Comparison of ENCODE assay signal across 22 cellular contexts in the genomic region with DNA sequence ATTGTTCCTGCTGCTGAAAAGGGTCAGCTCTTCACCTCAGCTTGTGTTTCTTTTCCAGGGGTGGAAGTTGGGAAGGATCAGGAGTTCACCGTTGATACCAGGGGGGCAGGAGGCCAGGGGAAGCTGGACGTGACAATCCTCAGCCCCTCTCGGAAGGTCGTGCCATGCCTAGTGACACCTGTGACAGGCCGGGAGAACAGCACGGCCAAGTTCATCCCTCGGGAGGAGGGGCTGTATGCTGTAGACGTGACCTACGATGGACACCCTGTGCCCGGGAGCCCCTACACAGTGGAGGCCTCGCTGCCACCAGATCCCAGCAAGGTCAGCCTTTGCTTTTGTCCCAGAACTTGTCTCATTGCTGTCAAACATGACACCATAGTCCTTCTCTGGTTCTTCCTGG.
"Had no signal": no experiment of that assay in that cellular context is flagged by ENCODE, and none has a peak within 500 bp of the region (broad histone marks: within the 10 kb centered on the region; RNA-seq: fewer than 3 reads in every experiment).

No MANE protein-coding gene starts in this region.

- H3K9me3 Mint-ChIP-seq: activated CD4-positive, alpha-beta memory T cell treated with anti-CD3 and anti-CD28 coated beads, Interleukin-2, amount 10 ng/mL, durations not matched to agents 7 days and 5 days; activated naive CD4-positive, alpha-beta T cell treated with anti-CD3 and anti-CD28 coated beads for 36 hours; activated T-cell treated with anti-CD3 and anti-CD28 coated beads, Interleukin-2, amount 50 U/mL, for 72 hours; mesothelial cell of epicardium; naive thymus-derived CD8-positive, alpha-beta T cell; stimulated activated effector memory CD8-positive, alpha-beta T cell treated with anti-CD3 and anti-CD28 coated beads, Interleukin-12 subunit alpha, Interleukin-12 subunit beta, amount 100 ng/mL, for 72 hours; stimulated activated naive CD8-positive, alpha-beta T cell treated with anti-CD3 and anti-CD28 coated beads, Interleukin-15, amount 100 ng/mL, for 72 hours; T-helper 1 cell treated with Interleukin-12 subunit alpha and Interleukin-12 subunit beta and Interleukin-4 antibody, amounts not matched to agents 30 μg/mL and 1 μg/mL, for 36 hours had no signal

- H3K27me3 Mint-ChIP-seq: activated CD4-positive, alpha-beta memory T cell treated with anti-CD3 and anti-CD28 coated beads, Interleukin-2, amount 10 ng/mL, durations not matched to agents 7 days and 5 days; activated naive CD8-positive, alpha-beta T cell treated with anti-CD3 and anti-CD28 coated beads, Interleukin-2, amount 10 ng/mL, durations not matched to agents 7 days and 5 days; naive thymus-derived CD8-positive, alpha-beta T cell; progenitor cell of endocrine pancreas; stimulated activated naive CD8-positive, alpha-beta T cell treated with anti-CD3 and anti-CD28 coated beads, Interleukin-15, amount 100 ng/mL, for 72 hours had no signal

- H3K4me2 ChIP-seq: hepatocyte had no signal

- ATAC-seq: activated T-cell treated with anti-CD3 and anti-CD28 coated beads, Interleukin-2, amount 50 U/mL, for 72 hours; naive thymus-derived CD8-positive, alpha-beta T cell; stimulated activated effector memory CD8-positive, alpha-beta T cell treated with anti-CD3 and anti-CD28 coated beads, Interleukin-12 subunit alpha, Interleukin-12 subunit beta, amount 100 ng/mL, for 72 hours; stimulated activated naive CD8-positive, alpha-beta T cell treated with anti-CD3 and anti-CD28 coated beads, Interleukin-15, amount 100 ng/mL, for 72 hours had no signal

- H3K4me3 Mint-ChIP-seq: activated CD4-positive, alpha-beta memory T cell treated with anti-CD3 and anti-CD28 coated beads, Interleukin-2, amount 10 ng/mL, durations not matched to agents 7 days and 5 days; activated naive CD4-positive, alpha-beta T cell treated with anti-CD3 and anti-CD28 coated beads for 36 hours; activated naive CD8-positive, alpha-beta T cell treated with anti-CD3 and anti-CD28 coated beads, Interleukin-2, amount 10 ng/mL, durations not matched to agents 7 days and 5 days; activated T-cell treated with anti-CD3 and anti-CD28 coated beads, Interleukin-2, amount 50 U/mL, for 72 hours; mesothelial cell of epicardium; naive thymus-derived CD8-positive, alpha-beta T cell; stimulated activated effector memory CD8-positive, alpha-beta T cell treated with anti-CD3 and anti-CD28 coated beads, Interleukin-12 subunit alpha, Interleukin-12 subunit beta, amount 100 ng/mL, for 72 hours; stimulated activated naive CD8-positive, alpha-beta T cell treated with anti-CD3 and anti-CD28 coated beads, Interleukin-15, amount 100 ng/mL, for 72 hours; T-helper 1 cell treated with Interleukin-12 subunit alpha and Interleukin-12 subunit beta and Interleukin-4 antibody, amounts not matched to agents 30 μg/mL and 1 μg/mL, for 36 hours had no signal

- H3K27ac ChIP-seq: cardiac muscle cell, hepatocyte, left lung, skin epidermis, suprapubic skin had no signal

- H3K4me3 ChIP-seq: cardiac muscle cell, hepatocyte, left lung, skin epidermis, suprapubic skin, transverse colon, uterus had no signal

- H2AFZ ChIP-seq: hepatocyte had no signal

- H3K27ac Mint-ChIP-seq: activated CD4-positive, alpha-beta memory T cell treated with anti-CD3 and anti-CD28 coated beads, Interleukin-2, amount 10 ng/mL, durations not matched to agents 7 days and 5 days; activated naive CD4-positive, alpha-beta T cell treated with anti-CD3 and anti-CD28 coated beads for 36 hours; activated naive CD8-positive, alpha-beta T cell treated with anti-CD3 and anti-CD28 coated beads, Interleukin-2, amount 10 ng/mL, durations not matched to agents 7 days and 5 days; activated T-cell treated with anti-CD3 and anti-CD28 coated beads, Interleukin-2, amount 50 U/mL, for 72 hours; mesothelial cell of epicardium; progenitor cell of endocrine pancreas; stimulated activated effector memory CD8-positive, alpha-beta T cell treated with anti-CD3 and anti-CD28 coated beads, Interleukin-12 subunit alpha, Interleukin-12 subunit beta, amount 100 ng/mL, for 72 hours; T-helper 1 cell treated with Interleukin-12 subunit alpha and Interleukin-12 subunit beta and Interleukin-4 antibody, amounts not matched to agents 30 μg/mL and 1 μg/mL, for 36 hours had no signal

- H3K36me3 ChIP-seq: uterus had no signal

- H3K9me3 ChIP-seq: left lung, suprapubic skin, transverse colon, uterus had no signal

- H3K27me3 ChIP-seq: cardiac muscle cell, hepatocyte, left lung, suprapubic skin, transverse colon, uterus had no signal

- DNase-seq: activated CD4-positive, alpha-beta memory T cell treated with anti-CD3 and anti-CD28 coated beads, Interleukin-2, amount 10 ng/mL, durations not matched to agents 7 days and 5 days; activated CD4-positive, alpha-beta T cell treated with anti-CD3 and anti-CD28 coated beads for 48 hours; activated effector memory CD4-positive, alpha-beta T cell treated with Interleukin-2 at 50 U/mL for 16 hours; activated naive CD4-positive, alpha-beta T cell treated with anti-CD3 and anti-CD28 coated beads for 36 hours; activated naive CD8-positive, alpha-beta T cell treated with anti-CD3 and anti-CD28 coated beads, Interleukin-2, amount 10 ng/mL, durations not matched to agents 7 days and 5 days; activated T-cell treated with anti-CD3 and anti-CD28 coated beads, Interleukin-2, amount 50 U/mL, for 72 hours; kidney glomerular epithelial cell; left lung; mammary epithelial cell; naive thymus-derived CD8-positive, alpha-beta T cell; stimulated activated CD4-positive, alpha-beta T cell treated with anti-CD3 and anti-CD28 coated beads, Interleukin-2, amount 100 ng/mL, for 24 hours; stimulated activated naive CD8-positive, alpha-beta T cell treated with anti-CD3 and anti-CD28 coated beads, Interleukin-15, amount 100 ng/mL, for 72 hours; transverse colon; uterus had no signal
